1 cellular context compared by ENCODE assay signal in genomic region chr5:124740991-124741583, GRCh38.
TF ChIP-seq lines count a peak whose summit lies in the region.

No MANE protein-coding gene starts in this region.

TF ChIP-seq in HEK293, 187 proteins besides CTCF, POLR2A, EP300 and RAD21 (continued from another document):
- TF ChIP-seq REST (tag by site-specific recombination; IDR thresholded peaks at IDR 0.05) (no peak), ZNF580 (tag by site-specific recombination; IDR thresholded peaks at IDR 0.05) (peak; percentile 99), WT1 (tag by site-specific recombination; IDR thresholded peaks at IDR 0.05) (peak; percentile 100), REPIN1 (tag by site-specific recombination; IDR thresholded peaks at IDR 0.05; ENCODE audit: low read depth) (no peak; the same call in 1 of the 2 replicates), ZNF112 (tag by site-specific recombination; IDR thresholded peaks at IDR 0.05) (no peak), ZNF184 (tag by site-specific recombination; IDR thresholded peaks at IDR 0.05) (peak; percentile 63; the same call in 1 of the 2 replicates), ZNF558 (tag by site-specific recombination; IDR thresholded peaks at IDR 0.05) (peak; percentile 89), ZNF248 (tag by site-specific recombination; IDR thresholded peaks at IDR 0.05) (no peak), ZNF792 (tag by site-specific recombination; IDR thresholded peaks at IDR 0.05) (no peak), ZNF133 (tag by site-specific recombination; IDR thresholded peaks at IDR 0.05) (no peak), ZNF239 (tag by site-specific recombination; IDR thresholded peaks at IDR 0.05) (peak; percentile 74; the same call in 1 of the 2 replicates), ZEB2 (tag by site-specific recombination; IDR thresholded peaks at IDR 0.05) (peak; percentile 100), ZNF76 (tag by site-specific recombination; IDR thresholded peaks at IDR 0.05; ENCODE audit: borderline replicate concordance, low read depth) (peak; percentile 83; the same call in 1 of the 2 replicates), ZNF292 (tag by site-specific recombination; IDR thresholded peaks at IDR 0.05; ENCODE audit: borderline replicate concordance, low read depth) (no peak), ZNF423 (tag by site-specific recombination; IDR thresholded peaks at IDR 0.05) (no peak; the same call in 1 of the 2 replicates), ZNF654 (tag by site-specific recombination; IDR thresholded peaks at IDR 0.05; ENCODE audit: low read depth) (peak; percentile 18; the same call in 1 of the 2 replicates), AEBP2 (tag by site-specific recombination; IDR thresholded peaks at IDR 0.05; ENCODE audit: borderline replicate concordance) (peak; percentile 68; the same call in 1 of the 2 replicates), HOXD13 (CRISPR knock-in tag; IDR thresholded peaks at IDR 0.05; ENCODE audit: borderline replicate concordance) (peak; percentile 99), ZNF514 (tag by site-specific recombination; IDR thresholded peaks at IDR 0.05) (no peak), ZNF629 (tag by site-specific recombination; IDR thresholded peaks at IDR 0.05) (peak; percentile 96), ZNF223 (tag by site-specific recombination; IDR thresholded peaks at IDR 0.05) (0 out of 2 replicates have a peak, but pooled peaks have one; percentile 12), ZNF544 (tag by site-specific recombination; IDR thresholded peaks at IDR 0.05) (no peak), ZNF596 (tag by site-specific recombination; IDR thresholded peaks at IDR 0.05) (peak; percentile 78), ZNF529 (tag by site-specific recombination; IDR thresholded peaks at IDR 0.05; ENCODE audit: insufficient replicate concordance) (no peak), ZNF324 (tag by site-specific recombination; IDR thresholded peaks at IDR 0.05) (peak; percentile 98), ZSCAN23 (tag by site-specific recombination; IDR thresholded peaks at IDR 0.05) (peak; percentile 99), ZNF211 (tag by site-specific recombination; IDR thresholded peaks at IDR 0.05; ENCODE audit: low read depth) (no peak), ZNF16 (tag by site-specific recombination; IDR thresholded peaks at IDR 0.05; ENCODE audit: low read depth) (no peak), GLIS1 (tag by site-specific recombination; IDR thresholded peaks at IDR 0.05) (peak; percentile 79), KLF9 (tag by site-specific recombination; IDR thresholded peaks at IDR 0.05; ENCODE audit: low read depth) (peak; percentile 86), ZNF26 (tag by site-specific recombination; IDR thresholded peaks at IDR 0.05) (no peak), ZNF777 (tag by site-specific recombination; IDR thresholded peaks at IDR 0.05; ENCODE audit: borderline replicate concordance) (no peak), ZNF548 (tag by site-specific recombination; IDR thresholded peaks at IDR 0.05) (no peak)
- TF ChIP-seq, protein P1, sequence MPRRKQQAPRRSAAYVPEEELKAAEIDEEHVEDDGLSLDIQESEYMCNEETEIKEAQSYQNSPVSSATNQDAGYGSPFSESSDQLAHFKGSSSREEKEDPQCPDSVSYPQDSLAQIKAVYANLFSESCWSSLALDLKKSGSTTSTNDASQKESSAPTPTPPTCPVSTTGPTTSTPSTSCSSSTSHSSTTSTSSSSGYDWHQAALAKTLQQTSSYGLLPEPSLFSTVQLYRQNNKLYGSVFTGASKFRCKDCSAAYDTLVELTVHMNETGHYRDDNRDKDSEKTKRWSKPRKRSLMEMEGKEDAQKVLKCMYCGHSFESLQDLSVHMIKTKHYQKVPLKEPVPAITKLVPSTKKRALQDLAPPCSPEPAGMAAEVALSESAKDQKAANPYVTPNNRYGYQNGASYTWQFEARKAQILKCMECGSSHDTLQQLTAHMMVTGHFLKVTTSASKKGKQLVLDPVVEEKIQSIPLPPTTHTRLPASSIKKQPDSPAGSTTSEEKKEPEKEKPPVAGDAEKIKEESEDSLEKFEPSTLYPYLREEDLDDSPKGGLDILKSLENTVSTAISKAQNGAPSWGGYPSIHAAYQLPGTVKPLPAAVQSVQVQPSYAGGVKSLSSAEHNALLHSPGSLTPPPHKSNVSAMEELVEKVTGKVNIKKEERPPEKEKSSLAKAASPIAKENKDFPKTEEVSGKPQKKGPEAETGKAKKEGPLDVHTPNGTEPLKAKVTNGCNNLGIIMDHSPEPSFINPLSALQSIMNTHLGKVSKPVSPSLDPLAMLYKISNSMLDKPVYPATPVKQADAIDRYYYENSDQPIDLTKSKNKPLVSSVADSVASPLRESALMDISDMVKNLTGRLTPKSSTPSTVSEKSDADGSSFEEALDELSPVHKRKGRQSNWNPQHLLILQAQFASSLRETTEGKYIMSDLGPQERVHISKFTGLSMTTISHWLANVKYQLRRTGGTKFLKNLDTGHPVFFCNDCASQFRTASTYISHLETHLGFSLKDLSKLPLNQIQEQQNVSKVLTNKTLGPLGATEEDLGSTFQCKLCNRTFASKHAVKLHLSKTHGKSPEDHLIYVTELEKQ (tag by site-specific recombination; IDR thresholded peaks at IDR 0.05; ENCODE audit: borderline replicate concordance), result peak; percentile 100
- TF ChIP-seq, protein P2, sequence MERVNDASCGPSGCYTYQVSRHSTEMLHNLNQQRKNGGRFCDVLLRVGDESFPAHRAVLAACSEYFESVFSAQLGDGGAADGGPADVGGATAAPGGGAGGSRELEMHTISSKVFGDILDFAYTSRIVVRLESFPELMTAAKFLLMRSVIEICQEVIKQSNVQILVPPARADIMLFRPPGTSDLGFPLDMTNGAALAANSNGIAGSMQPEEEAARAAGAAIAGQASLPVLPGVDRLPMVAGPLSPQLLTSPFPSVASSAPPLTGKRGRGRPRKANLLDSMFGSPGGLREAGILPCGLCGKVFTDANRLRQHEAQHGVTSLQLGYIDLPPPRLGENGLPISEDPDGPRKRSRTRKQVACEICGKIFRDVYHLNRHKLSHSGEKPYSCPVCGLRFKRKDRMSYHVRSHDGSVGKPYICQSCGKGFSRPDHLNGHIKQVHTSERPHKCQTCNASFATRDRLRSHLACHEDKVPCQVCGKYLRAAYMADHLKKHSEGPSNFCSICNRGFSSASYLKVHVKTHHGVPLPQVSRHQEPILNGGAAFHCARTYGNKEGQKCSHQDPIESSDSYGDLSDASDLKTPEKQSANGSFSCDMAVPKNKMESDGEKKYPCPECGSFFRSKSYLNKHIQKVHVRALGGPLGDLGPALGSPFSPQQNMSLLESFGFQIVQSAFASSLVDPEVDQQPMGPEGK (tag by site-specific recombination; IDR thresholded peaks at IDR 0.05), result peak; percentile 88
- TF ChIP-seq, protein P3, sequence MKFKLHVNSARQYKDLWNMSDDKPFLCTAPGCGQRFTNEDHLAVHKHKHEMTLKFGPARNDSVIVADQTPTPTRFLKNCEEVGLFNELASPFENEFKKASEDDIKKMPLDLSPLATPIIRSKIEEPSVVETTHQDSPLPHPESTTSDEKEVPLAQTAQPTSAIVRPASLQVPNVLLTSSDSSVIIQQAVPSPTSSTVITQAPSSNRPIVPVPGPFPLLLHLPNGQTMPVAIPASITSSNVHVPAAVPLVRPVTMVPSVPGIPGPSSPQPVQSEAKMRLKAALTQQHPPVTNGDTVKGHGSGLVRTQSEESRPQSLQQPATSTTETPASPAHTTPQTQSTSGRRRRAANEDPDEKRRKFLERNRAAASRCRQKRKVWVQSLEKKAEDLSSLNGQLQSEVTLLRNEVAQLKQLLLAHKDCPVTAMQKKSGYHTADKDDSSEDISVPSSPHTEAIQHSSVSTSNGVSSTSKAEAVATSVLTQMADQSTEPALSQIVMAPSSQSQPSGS (tag by site-specific recombination; IDR thresholded peaks at IDR 0.05; ENCODE audit: low read depth), result peak; percentile 91
- TF ChIP-seq, protein P4, sequence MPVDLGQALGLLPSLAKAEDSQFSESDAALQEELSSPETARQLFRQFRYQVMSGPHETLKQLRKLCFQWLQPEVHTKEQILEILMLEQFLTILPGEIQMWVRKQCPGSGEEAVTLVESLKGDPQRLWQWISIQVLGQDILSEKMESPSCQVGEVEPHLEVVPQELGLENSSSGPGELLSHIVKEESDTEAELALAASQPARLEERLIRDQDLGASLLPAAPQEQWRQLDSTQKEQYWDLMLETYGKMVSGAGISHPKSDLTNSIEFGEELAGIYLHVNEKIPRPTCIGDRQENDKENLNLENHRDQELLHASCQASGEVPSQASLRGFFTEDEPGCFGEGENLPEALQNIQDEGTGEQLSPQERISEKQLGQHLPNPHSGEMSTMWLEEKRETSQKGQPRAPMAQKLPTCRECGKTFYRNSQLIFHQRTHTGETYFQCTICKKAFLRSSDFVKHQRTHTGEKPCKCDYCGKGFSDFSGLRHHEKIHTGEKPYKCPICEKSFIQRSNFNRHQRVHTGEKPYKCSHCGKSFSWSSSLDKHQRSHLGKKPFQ (tag by site-specific recombination; IDR thresholded peaks at IDR 0.05), result peak; percentile 95
- TF ChIP-seq, protein P5, sequence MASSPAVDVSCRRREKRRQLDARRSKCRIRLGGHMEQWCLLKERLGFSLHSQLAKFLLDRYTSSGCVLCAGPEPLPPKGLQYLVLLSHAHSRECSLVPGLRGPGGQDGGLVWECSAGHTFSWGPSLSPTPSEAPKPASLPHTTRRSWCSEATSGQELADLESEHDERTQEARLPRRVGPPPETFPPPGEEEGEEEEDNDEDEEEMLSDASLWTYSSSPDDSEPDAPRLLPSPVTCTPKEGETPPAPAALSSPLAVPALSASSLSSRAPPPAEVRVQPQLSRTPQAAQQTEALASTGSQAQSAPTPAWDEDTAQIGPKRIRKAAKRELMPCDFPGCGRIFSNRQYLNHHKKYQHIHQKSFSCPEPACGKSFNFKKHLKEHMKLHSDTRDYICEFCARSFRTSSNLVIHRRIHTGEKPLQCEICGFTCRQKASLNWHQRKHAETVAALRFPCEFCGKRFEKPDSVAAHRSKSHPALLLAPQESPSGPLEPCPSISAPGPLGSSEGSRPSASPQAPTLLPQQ (tag by site-specific recombination; IDR thresholded peaks at IDR 0.05), result peak; percentile 89
- TF ChIP-seq, protein P6, sequence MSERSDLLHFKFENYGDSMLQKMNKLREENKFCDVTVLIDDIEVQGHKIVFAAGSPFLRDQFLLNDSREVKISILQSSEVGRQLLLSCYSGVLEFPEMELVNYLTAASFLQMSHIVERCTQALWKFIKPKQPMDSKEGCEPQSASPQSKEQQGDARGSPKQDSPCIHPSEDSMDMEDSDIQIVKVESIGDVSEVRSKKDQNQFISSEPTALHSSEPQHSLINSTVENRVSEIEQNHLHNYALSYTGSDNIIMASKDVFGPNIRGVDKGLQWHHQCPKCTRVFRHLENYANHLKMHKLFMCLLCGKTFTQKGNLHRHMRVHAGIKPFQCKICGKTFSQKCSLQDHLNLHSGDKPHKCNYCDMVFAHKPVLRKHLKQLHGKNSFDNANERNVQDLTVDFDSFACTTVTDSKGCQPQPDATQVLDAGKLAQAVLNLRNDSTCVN (tag by site-specific recombination; optimal IDR thresholded peaks at IDR 0.05), result peak; percentile 31
